ENCODE assay signal across 9 cellular contexts in the genomic region with DNA sequence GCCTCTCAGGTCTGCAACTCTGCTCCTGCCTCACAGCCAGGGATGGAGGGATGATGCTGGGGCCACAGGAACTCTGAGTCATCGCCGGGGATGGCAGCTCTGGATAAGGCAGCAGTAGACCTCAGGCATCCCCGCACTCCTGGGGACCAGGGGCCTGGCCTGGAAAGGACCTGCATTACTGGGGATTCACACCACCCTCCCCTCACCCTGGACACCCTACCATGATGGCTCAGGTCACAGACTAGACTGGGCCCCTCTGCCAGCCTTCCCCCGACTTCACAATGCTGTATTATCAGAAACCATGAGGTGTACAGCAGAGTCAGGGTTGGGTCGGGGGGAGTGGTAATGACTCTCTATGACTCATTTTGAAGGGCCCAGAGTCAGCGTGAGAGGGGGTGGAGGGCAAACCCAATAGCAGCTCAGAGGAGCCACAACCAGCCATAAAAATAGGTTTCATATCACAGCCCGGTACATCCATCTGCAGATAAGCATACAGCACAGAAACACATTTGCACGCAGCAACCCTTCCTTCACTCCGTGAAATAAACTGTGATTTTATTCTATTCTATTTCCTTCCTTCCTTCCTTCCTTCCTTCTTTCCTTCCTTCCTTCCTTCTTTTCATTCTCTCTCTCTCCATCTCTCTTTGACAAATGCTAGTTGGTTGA. TPM values are rescaled to one million over a fixed set of nuclear protein-coding genes. Genes with fewer than 3 reads are reported as not detected.
DNase-seq lines count a peak whose midpoint lies in the region; FAIRE-seq and TF ChIP-seq lines count a peak whose summit lies in the region.
"Had no signal": no experiment of that assay in that cellular context is flagged by ENCODE, and none has a peak within 500 bp of the region (broad histone marks: within the 10 kb centered on the region; RNA-seq: fewer than 3 reads in every experiment).

No MANE protein-coding gene starts in this region.

- H3K36me3 ChIP-seq in KMS-11 (ENCODE audit: insufficient read depth) (no peaks in the 10 kb centered on the region), small intestine (ENCODE audit: control insufficient read depth in 2 of 2, insufficient read depth in 2 of 2, low read length in 2 of 2) (no peaks in the 10 kb centered on the region), Peyer's patch (no peaks in the 10 kb centered on the region)

- H3K4me3 ChIP-seq in KMS-11 (IDR thresholded peaks at IDR 0.05; ENCODE audit: insufficient read depth, low read depth, low read length) (no peak overlapping the region), small intestine (ENCODE audit: low read depth in 1 of 2, low read length in 2 of 2) (no peak overlapping the region), Peyer's patch (no peak overlapping the region)

- TF ChIP-seq POLR2A in Peyer's patch (IDR thresholded peaks at IDR 0.05): no peak

- H3K4me1 ChIP-seq in KMS-11 (ENCODE audit: low read depth, poor library complexity, severe bottlenecking) (peaks cover 64% of the 10 kb centered on the region), small intestine (ENCODE audit: control insufficient read depth in 2 of 2, insufficient read depth in 1 of 2, low read depth in 1 of 2, low read length in 1 of 2) (peaks cover 0 to 8% of the 10 kb centered on the region in 2 donors), Peyer's patch (no peaks in the 10 kb centered on the region)

- H3K27me3 ChIP-seq in KMS-11 (ENCODE audit: insufficient read depth, low read depth): no peaks in the 10 kb centered on the region
- H3K27me3 ChIP-seq in small intestine (ENCODE audit: control insufficient read depth in 2 of 2, insufficient read depth in 2 of 2, low read length in 2 of 2): no peaks in the 10 kb centered on the region
- no peaks in the 10 kb centered on the region for H3K27me3 ChIP-seq in Peyer's patch

- H3K4me2 ChIP-seq in KMS-11: peak overlapping the region; percentile 91

- H2AFZ ChIP-seq in KMS-11 (ENCODE audit: low read depth): peak overlapping the region; percentile 38; the same call in 1 of the 2 replicates

- H4K20me1 ChIP-seq in KMS-11 (ENCODE audit: insufficient read depth): no peaks in the 10 kb centered on the region

- peak overlapping the region; percentile 77 for H3K9ac ChIP-seq in KMS-11

- H3K79me2 ChIP-seq in KMS-11 (ENCODE audit: insufficient read depth, low read depth): no peaks in the 10 kb centered on the region

- DNase-seq in GM13976 (ENCODE audit: low spot score) (peak; percentile 76), small intestine (peak; percentile 60), Kasumi-1 (lab: John Stamatoyannopoulos, UW) (no peak), Peyer's patch (no peak), KG1 (lab: John Stamatoyannopoulos, UW) (no peak), NCI-H2081 (lab: John Stamatoyannopoulos, UW) (no peak)
- DNase-seq in activated effector memory CD4-positive, alpha-beta T cell treated with Interleukin-2 at 50 U/mL for 16 hours: peak; percentile 39

- in situ Hi-C loops in GM13976 (cut with MboI; ENCODE audit: low sequenced_read_pairs, unreplicated experiment): no loop called here

- H3K9me3 ChIP-seq in small intestine (ENCODE audit: control insufficient read depth, low read depth) (no peaks in the 10 kb centered on the region), Peyer's patch (no peaks in the 10 kb centered on the region)

- no peak for FAIRE-seq in small intestine (lab: Jason Lieb, UNC)

- TF ChIP-seq CTCF in GM13976 (IDR thresholded peaks at IDR 0.05; ENCODE audit: borderline replicate concordance, control extremely low read depth, extremely low read depth, insufficient read depth, missing control alignments) (no peak), KMS-11 (conservative IDR thresholded peaks at IDR 0.05; ENCODE audit: low read depth, low read length) (no peak), Peyer's patch (IDR thresholded peaks at IDR 0.05) (no peak)

- H3K27ac ChIP-seq in KMS-11 (peak overlapping the region; percentile 97), small intestine (ENCODE audit: low read depth in 1 of 2, low read length in 1 of 2) (no peak overlapping the region), Peyer's patch (no peak overlapping the region)

- 10 to 43% (median 29%) methylated on average over 9 of the region's 9 CpGs for WGBS in small intestine, 3 donors

RNA-seq across cellular contexts. Expression of a gene that starts 28.8 kb away (rescaled TPM):
- polyA plus RNA-seq in small intestine: 1 to 10 TPM in 1 of 3 donors, not detected in 2; 1.1 TPM
- total RNA-seq in Peyer's patch: not detected
- total RNA-seq: glomerular endothelial cell had no signal

Comparison
In these comparisons a context has a peak if more than half of its experiments do, and no peak if none do; other contexts are left out.
1. DNase-seq: peak in GM13976 (single experiment), activated effector memory CD4-positive, alpha-beta T cell treated with Interleukin-2 at 50 U/mL for 16 hours (single experiment) and small intestine (single experiment); none in Kasumi-1 (0 of 2), Peyer's patch (0 of 3), KG1 (single experiment) and NCI-H2081 (0 of 2).